In genomic region chr16:30120340-30121105, GRCh38 we compare ENCODE assay signal across 15 cellular contexts. TPM values are rescaled to one million over a fixed set of nuclear protein-coding genes. Genes with fewer than 3 reads are reported as not detected.
A peak's percentile ranks its signal among the peaks of the same experiment; 100 is the strongest.
DNase-seq lines count a peak whose midpoint lies in the region; ATAC-seq, FAIRE-seq and TF ChIP-seq lines count a peak whose summit lies in the region.
"Had no signal": no experiment of that assay in that cellular context is flagged by ENCODE, and none has a peak within 500 bp of the region (broad histone marks: within the 10 kb centered on the region; RNA-seq: fewer than 3 reads in every experiment).

No MANE protein-coding gene starts in this region.

- peak overlapping the region; percentile 67; the same call in 1 of the 2 replicates for H3K27ac ChIP-seq in 22Rv1
- H3K27ac ChIP-seq in CD8-positive, alpha-beta T cell (ENCODE audit: low read depth, low read length), result no peak overlapping the region
- no peak overlapping the region for H3K27ac ChIP-seq in GM12878 (ENCODE audit: control insufficient read depth, insufficient read depth)

- peaks cover 27% of the 10 kb centered on the region for H3K4me1 Mint-ChIP-seq in CD8-positive, alpha-beta T cell (ENCODE audit: low read depth)
- H3K4me1 Mint-ChIP-seq in naive B cell, result peaks cover 16 to 32% (median 25%) of the 10 kb centered on the region in 3 donors

- SMC1A ChIA-PET in GM12878 (lab: Charles Lee; ENCODE audit: uncharacterized antibody, unreplicated experiment), result interaction anchor here (0.6 to 1.2 kb wide), 2 partner anchors 18 to 63 kb away, joined by 3 read pairs; partner anchors contain the start of gene CORO1A

- no TSS peak for BruUV-seq in GM12878 (replicated peaks; lab: Mats Ljungman, UMichigan)

- no peak for DNase-seq in CD8-positive, alpha-beta T cell
- DNase-seq in GM12878 (ENCODE audit: low read depth, low spot score) (no peak), naive B cell (no peak), NCI-H2196 treated with DMSO at 0.1 percent for 48 hours (lab: John Stamatoyannopoulos, UW; ENCODE audit: unreplicated experiment) (no peak), DMS153 (lab: John Stamatoyannopoulos, UW) (no peak), G401 (ENCODE audit: low spot score) (no peak)
- DNase-seq: C1 segment of cervical spinal cord; caudate nucleus; GF-D8; NCI-H2171 treated with DMSO at 0.1 percent for 48 hours; stimulated activated CD4-positive, alpha-beta T cell treated with anti-CD3 and anti-CD28 coated beads, Interleukin-4, amount 100 ng/mL, for 1 hour; stimulated activated naive CD4-positive, alpha-beta T cell had no signal

- H3K4me2 ChIP-seq in GM12878 (ENCODE audit: control insufficient read depth, insufficient read depth), result no peak overlapping the region

- no peak for FAIRE-seq in GM12878 (lab: Jason Lieb, UNC)

- CTCF ChIA-PET in CD8-positive, alpha-beta T cell (lab: Charles Lee), result interaction anchor here (0.7 to 1.4 kb wide), 5 partner anchors 7 to 66 kb away, joined by 3 to 5 read pairs (median 4); partner anchors contain the start of gene GDPD3
- CTCF ChIA-PET in GM12878 (lab: Yijun Ruan, JAX), result interaction anchor here (0.9 to 2.3 kb wide), 4 partner anchors 8 to 289 kb away, joined by 3 to 7 read pairs (median 4); partner anchors contain the start of gene TBX6

- TF ChIP-seq CTCF in 22Rv1 (IDR thresholded peaks at IDR 0.05), result no peak
- no peak for TF ChIP-seq CTCF in CD8-positive, alpha-beta T cell (IDR thresholded peaks at IDR 0.05)
- no peak for TF ChIP-seq CTCF in GM12878 (IDR thresholded peaks at IDR 0.05 in 2 of 3, conservative IDR thresholded peaks at IDR 0.05 in 1 of 3; ENCODE audit: control insufficient read depth in 2 of 3, extremely low read depth in 1 of 3, insufficient read depth in 1 of 3, low read depth in 3 of 3, low read length in 3 of 3)

- peaks cover 27% of the 10 kb centered on the region for H3K36me3 Mint-ChIP-seq in CD8-positive, alpha-beta T cell
- no peaks in the 10 kb centered on the region for H3K36me3 Mint-ChIP-seq in naive B cell

- peaks cover 25% of the 10 kb centered on the region for H3K4me1 ChIP-seq in CD8-positive, alpha-beta T cell (ENCODE audit: insufficient read depth, low read length)
- peaks cover 9% of the 10 kb centered on the region for H3K4me1 ChIP-seq in GM12878 (ENCODE audit: control insufficient read depth, insufficient read depth, low read length)

- no peaks in the 10 kb centered on the region; the same call in 1 of the 2 replicates for H3K79me2 ChIP-seq in GM12878 (ENCODE audit: control insufficient read depth, insufficient read depth, low read length)

- POLR2A ChIA-PET in CD8-positive, alpha-beta T cell (lab: Charles Lee), result interaction anchor here (0.6 to 2.0 kb wide), 4 partner anchors 29 to 63 kb away, joined by 3 to 5 read pairs (median 4); partner anchors contain the start of genes ALDOA, CORO1A and TBX6
- POLR2A ChIA-PET in GM12878 (lab: Charles Lee), result interaction anchor here (0.6 to 1.5 kb wide), 4 partner anchors 51 to 1188 kb away, joined by 3 to 6 read pairs (median 4); partner anchors contain the start of gene CORO1A

- no peak overlapping the region for H3K4me3 ChIP-seq in CD8-positive, alpha-beta T cell (ENCODE audit: low read depth, low read length)
- no peak overlapping the region for H3K4me3 ChIP-seq in GM12878

- H4K20me1 ChIP-seq in GM12878 (ENCODE audit: control insufficient read depth, insufficient read depth), result no peaks in the 10 kb centered on the region

- RAD21 ChIA-PET in GM12878 (lab: Charles Lee; ENCODE audit: unreplicated experiment), result interaction anchor here (1.6 to 1.7 kb wide), 2 partner anchors 9 to 65 kb away, joined by 4 to 5 read pairs; no protein-coding TSS in a partner anchor

- no peak for TF ChIP-seq POLR2A in GM12878 (IDR thresholded peaks at IDR 0.05; ENCODE audit: low read depth, low read length)

- WGBS in GM12878 (ENCODE audit: insufficient coverage, insufficient replicate concordance, low lambda C conversion rate, missing lambda C conversion rate), result 42% methylated on average over 3 of the region's 3 CpGs

- H3K9me3 Mint-ChIP-seq in CD8-positive, alpha-beta T cell, result no peaks in the 10 kb centered on the region
- H3K9me3 Mint-ChIP-seq in naive B cell, result no peaks in the 10 kb centered on the region

- no peaks in the 10 kb centered on the region for H3K27me3 Mint-ChIP-seq in CD8-positive, alpha-beta T cell (ENCODE audit: low read depth)
- no peaks in the 10 kb centered on the region for H3K27me3 Mint-ChIP-seq in naive B cell

- intact Hi-C loops in CD8-positive, alpha-beta T cell (cut with DNase I, micrococcal nuclease), result loop anchor here in 1 of 2 experiments (5.0 kb wide), 1 partner anchor 43 kb away; the partner anchor contains the start of gene PPP4C
- intact Hi-C loops in GM12878 (cut with micrococcal nuclease; ENCODE audit: unreplicated experiment), result no loop called here

- no peaks in the 10 kb centered on the region for H3K36me3 ChIP-seq in CD8-positive, alpha-beta T cell (ENCODE audit: insufficient read depth, low read length)
- H3K36me3 ChIP-seq in GM12878 (ENCODE audit: control insufficient read depth in 2 of 2, insufficient read depth in 2 of 2, low read length in 1 of 2), result no peaks in the 10 kb centered on the region; a peak in 1 of 4 replicates

- ATAC-seq in CD8-positive, alpha-beta T cell, result no peak
- no peak for ATAC-seq in GM12878
- no peak for ATAC-seq in naive B cell (ENCODE audit: low read depth in 2 of 2)
- ATAC-seq in HG02973 (IDR thresholded peaks at IDR 0.05; ENCODE audit: unreplicated experiment), result no peak
- ATAC-seq: HCT116 had no signal

- TF ChIP-seq RAD21 in GM12878 (IDR thresholded peaks at IDR 0.05; ENCODE audit: insufficient read depth, low read depth, low read length), result no peak

- H3K9me3 ChIP-seq in CD8-positive, alpha-beta T cell (ENCODE audit: low read length), result no peaks in the 10 kb centered on the region
- H3K9me3 ChIP-seq in GM12878 (replicated peaks; ENCODE audit: control insufficient read depth, insufficient read depth, low read length), result no peaks in the 10 kb centered on the region

- H3K9ac ChIP-seq in GM12878 (ENCODE audit: control insufficient read depth, insufficient read depth, low read length), result no peak overlapping the region

- H3K4me3 Mint-ChIP-seq in CD8-positive, alpha-beta T cell, result no peak overlapping the region
- H3K4me3 Mint-ChIP-seq in naive B cell, result peak overlapping the region in 6 of 8 donors; percentile 32 to 91 (median 69)

- no peak overlapping the region for H2AFZ ChIP-seq in GM12878 (ENCODE audit: control insufficient read depth, low read depth, low read length)

- in situ Hi-C loops in GM12878 (cut with MboI), result no loop called here
- in situ Hi-C loops in G401 (cut with HindIII; ENCODE audit: low sequenced_read_pairs), result no loop called here

- H3K27me3 ChIP-seq in CD8-positive, alpha-beta T cell (ENCODE audit: insufficient read depth, low read length), result no peaks in the 10 kb centered on the region
- no peaks in the 10 kb centered on the region for H3K27me3 ChIP-seq in GM12878 (replicated peaks in 1 of 2; ENCODE audit: control insufficient read depth in 2 of 2, insufficient read depth in 2 of 2, low read length in 1 of 2)

- TF ChIP-seq EP300 in GM12878 (IDR thresholded peaks at IDR 0.05; ENCODE audit: borderline replicate concordance in 1 of 2, control insufficient read depth in 1 of 2, low read depth in 2 of 2, low read length in 2 of 2), result no peak

- peak overlapping the region; percentile 64 for H3K27ac Mint-ChIP-seq in CD8-positive, alpha-beta T cell
- H3K27ac Mint-ChIP-seq in naive B cell, result peak overlapping the region in 4 of 6 donors; percentile 63 to 84 (median 68)

RNA-seq across cellular contexts. Expression of gene MAPK3, which starts 2.5 kb away (rescaled TPM):
- total RNA-seq in CD8-positive, alpha-beta T cell, result 10 to 100 TPM; 33.4 to 39.4 TPM
- 22.2 and 22.3 TPM in 2 replicates for total RNA-seq in GM12878 (2013; cell fraction: nucleolus; rRNA removed)
- 38.2 and 39.0 TPM in 2 replicates for total RNA-seq in GM12878 (2014; rRNA removed)
- 16.5 and 18.9 TPM in 2 replicates for total RNA-seq in GM12878 (2014; rRNA removed; fragmentation: Illumina TruSeq; extraction: Trizol)
- total RNA-seq in GM12878 (2021), result 57.0 and 60.2 TPM in 2 replicates
- polyA plus RNA-seq in GM12878 (2011; ENCODE audit: low read depth), result 49.3 TPM
- polyA plus RNA-seq in GM12878 (2011; rRNA removed), result 22.9 and 60.6 TPM in 2 replicates
- 55.7 and 74.1 TPM in 2 replicates for polyA plus RNA-seq in GM12878 (2011; cell fraction: cytosol; rRNA removed)
- 66.2 and 76.8 TPM in 2 replicates for polyA plus RNA-seq in GM12878 (2011; cell fraction: nucleus; rRNA removed)
- 39.7 and 46.9 TPM in 2 replicates for polyA plus RNA-seq in GM12878 (2012)
- 50.5 and 74.1 TPM in 2 replicates for polyA plus RNA-seq in GM12878 (2014; fragmentation: Illumina TruSeq; extraction: Trizol)
- polyA plus RNA-seq in GM12878 (2014; fragmentation: Nextera tagmentation; extraction: Ambion mirVana), result 1 to 10 TPM in 1 of 2 experiments, under 1 TPM in 1; 0.66 to 3.3 TPM
- 54.2 and 61.3 TPM in 2 replicates for polyA plus RNA-seq in GM12878 (2014; rRNA removed)
- polyA plus RNA-seq in GM12878 (2016; fragmentation: Nextera tagmentation; extraction: Ambion mirVana), result 10 to 100 TPM; 14.3 to 15.4 TPM
- polyA minus RNA-seq in GM12878 (2011; rRNA and poly(A)+ RNA removed), result 19.9 and 28.1 TPM in 2 replicates
- 11.0 and 18.4 TPM in 2 replicates for polyA minus RNA-seq in GM12878 (2011; cell fraction: cytosol; rRNA and poly(A)+ RNA removed)
- polyA minus RNA-seq in GM12878 (2011; cell fraction: nucleus; rRNA and poly(A)+ RNA removed), result 8.1 and 10.8 TPM in 2 replicates
- 1 to 10 TPM; 5.5 to 9.2 (median 8.4) TPM for polyA plus RNA-seq in naive B cell (ENCODE audit: low read depth in 6 of 6)
- total RNA-seq in G401 (2014; rRNA removed; shearing (Covaris generic)), result 34.6 and 37.0 TPM in 2 replicates

RNA-seq across cellular contexts. Expression of gene GDPD3, which starts 7.2 kb away (rescaled TPM):
- total RNA-seq in CD8-positive, alpha-beta T cell, result 1 to 10 TPM; 2.9 to 3.6 TPM
- total RNA-seq in GM12878 (2013; cell fraction: nucleolus; rRNA removed), result 4.3 and 4.6 TPM in 2 replicates
- total RNA-seq in GM12878 (2014; rRNA removed), result 0.65 and 1.9 TPM in 2 replicates
- total RNA-seq in GM12878 (2014; rRNA removed; fragmentation: Illumina TruSeq; extraction: Trizol), result 0.98 and 1.1 TPM in 2 replicates
- total RNA-seq in GM12878 (2021), result 1.9 and 3.3 TPM in 2 replicates
- polyA plus RNA-seq in GM12878 (2011; ENCODE audit: low read depth), result 0.97 TPM
- 0.53 and 1.4 TPM in 2 replicates for polyA plus RNA-seq in GM12878 (2011; rRNA removed)
- polyA plus RNA-seq in GM12878 (2011; cell fraction: cytosol; rRNA removed), result 0.58 and 0.65 TPM in 2 replicates
- polyA plus RNA-seq in GM12878 (2011; cell fraction: nucleus; rRNA removed), result 12.1 and 13.3 TPM in 2 replicates
- polyA plus RNA-seq in GM12878 (2012), result 2.4 and 3.1 TPM in 2 replicates
- polyA plus RNA-seq in GM12878 (2014; fragmentation: Illumina TruSeq; extraction: Trizol), result 0.81 and 0.85 TPM in 2 replicates
- under 1 TPM; 0.37 to 0.95 TPM for polyA plus RNA-seq in GM12878 (2014; fragmentation: Nextera tagmentation; extraction: Ambion mirVana)
- 2.3 and 2.7 TPM in 2 replicates for polyA plus RNA-seq in GM12878 (2014; rRNA removed)
- polyA plus RNA-seq in GM12878 (2016; fragmentation: Nextera tagmentation; extraction: Ambion mirVana), result under 1 TPM; 0.29 to 0.53 TPM
- 0.22 and 0.62 TPM in 2 replicates for polyA minus RNA-seq in GM12878 (2011; rRNA and poly(A)+ RNA removed)
- not detected in 2 replicates for polyA minus RNA-seq in GM12878 (2011; cell fraction: cytosol; rRNA and poly(A)+ RNA removed)
- 0.85 and 2.6 TPM in 2 replicates for polyA minus RNA-seq in GM12878 (2011; cell fraction: nucleus; rRNA and poly(A)+ RNA removed)
- polyA plus RNA-seq in naive B cell (ENCODE audit: low read depth in 6 of 6), result under 1 TPM in 1 of 6 donors, not detected in 5; 0.31 TPM
- 0.12 TPM in 1 of 2 replicates, not detected in the other for total RNA-seq in G401 (2014; rRNA removed; shearing (Covaris generic))

RNA-seq across cellular contexts. Expression of gene YPEL3, which starts 24.5 kb away (rescaled TPM):
- 100 to 1,000 TPM; 107 to 113 TPM for total RNA-seq in CD8-positive, alpha-beta T cell
- 16.5 and 18.6 TPM in 2 replicates for total RNA-seq in GM12878 (2013; cell fraction: nucleolus; rRNA removed)
- total RNA-seq in GM12878 (2014; rRNA removed), result 7.5 and 11.5 TPM in 2 replicates
- total RNA-seq in GM12878 (2014; rRNA removed; fragmentation: Illumina TruSeq; extraction: Trizol), result 5.1 and 5.3 TPM in 2 replicates
- total RNA-seq in GM12878 (2021), result 13.3 and 13.8 TPM in 2 replicates
- polyA plus RNA-seq in GM12878 (2011; ENCODE audit: low read depth), result 17.1 TPM
- 7.3 and 12.7 TPM in 2 replicates for polyA plus RNA-seq in GM12878 (2011; rRNA removed)
- 23.5 and 24.7 TPM in 2 replicates for polyA plus RNA-seq in GM12878 (2011; cell fraction: cytosol; rRNA removed)
- 30.2 and 30.8 TPM in 2 replicates for polyA plus RNA-seq in GM12878 (2011; cell fraction: nucleus; rRNA removed)
- polyA plus RNA-seq in GM12878 (2012), result 59.4 and 63.5 TPM in 2 replicates
- 1.6 and 6.2 TPM in 2 replicates for polyA plus RNA-seq in GM12878 (2014; fragmentation: Illumina TruSeq; extraction: Trizol)
- polyA plus RNA-seq in GM12878 (2014; fragmentation: Nextera tagmentation; extraction: Ambion mirVana), result 1 to 10 TPM; 1.3 to 3.1 TPM
- polyA plus RNA-seq in GM12878 (2014; rRNA removed), result 18.0 and 25.0 TPM in 2 replicates
- polyA plus RNA-seq in GM12878 (2016; fragmentation: Nextera tagmentation; extraction: Ambion mirVana), result 10 to 100 TPM; 19.1 to 22.0 TPM
- 5.0 and 8.5 TPM in 2 replicates for polyA minus RNA-seq in GM12878 (2011; rRNA and poly(A)+ RNA removed)
- polyA minus RNA-seq in GM12878 (2011; cell fraction: cytosol; rRNA and poly(A)+ RNA removed), result 4.7 and 4.9 TPM in 2 replicates
- polyA minus RNA-seq in GM12878 (2011; cell fraction: nucleus; rRNA and poly(A)+ RNA removed), result 6.9 and 12.4 TPM in 2 replicates
- polyA plus RNA-seq in naive B cell (ENCODE audit: low read depth in 6 of 6), result 100 to 1,000 TPM; 214 to 383 (median 284) TPM
- not detected in 2 replicates for total RNA-seq in G401 (2014; rRNA removed; shearing (Covaris generic))

RNA-seq across cellular contexts. Expression of gene TBX6, which starts 28.8 kb away (rescaled TPM):
- total RNA-seq in CD8-positive, alpha-beta T cell, result under 1 TPM; 0.16 to 0.22 TPM
- total RNA-seq in GM12878 (2013; cell fraction: nucleolus; rRNA removed), result 3.5 and 5.1 TPM in 2 replicates
- total RNA-seq in GM12878 (2014; rRNA removed) (0.40 and 0.44 TPM in 2 replicates), GM12878 (2014; rRNA removed; fragmentation: Illumina TruSeq; extraction: Trizol) (0.09 and 0.18 TPM in 2 replicates), GM12878 (2021) (0.54 and 1.0 TPM in 2 replicates)
- polyA plus RNA-seq in GM12878 (2011; ENCODE audit: low read depth), result 0.35 TPM
- polyA plus RNA-seq in GM12878 (2011; rRNA removed) (0.19 and 0.39 TPM in 2 replicates), GM12878 (2014; fragmentation: Illumina TruSeq; extraction: Trizol) (0.24 TPM in 1 of 2 replicates, not detected in the other), GM12878 (2014; fragmentation: Nextera tagmentation; extraction: Ambion mirVana) (not detected), GM12878 (2014; rRNA removed) (0.20 and 0.90 TPM in 2 replicates), GM12878 (2016; fragmentation: Nextera tagmentation; extraction: Ambion mirVana) (under 1 TPM; 0.08 to 0.15 TPM), naive B cell (ENCODE audit: low read depth in 6 of 6) (under 1 TPM; 0.18 to 0.64 (median 0.41) TPM)
- polyA plus RNA-seq in GM12878 (2011; cell fraction: cytosol; rRNA removed), result 0.49 and 0.57 TPM in 2 replicates
- polyA plus RNA-seq in GM12878 (2011; cell fraction: nucleus; rRNA removed), result 2.5 and 2.6 TPM in 2 replicates
- polyA plus RNA-seq in GM12878 (2012), result 1.3 and 1.7 TPM in 2 replicates
- polyA minus RNA-seq in GM12878 (2011; rRNA and poly(A)+ RNA removed), result 1.1 TPM in 1 of 2 replicates, not detected in the other
- polyA minus RNA-seq in GM12878 (2011; cell fraction: cytosol; rRNA and poly(A)+ RNA removed), result not detected in 2 replicates
- polyA minus RNA-seq in GM12878 (2011; cell fraction: nucleus; rRNA and poly(A)+ RNA removed), result 1.3 and 1.8 TPM in 2 replicates
- total RNA-seq in G401 (2014; rRNA removed; shearing (Covaris generic)), result not detected in 2 replicates

RNA-seq across cellular contexts. Expression of gene PPP4C, which starts 44.7 kb away (rescaled TPM):
- 10 to 100 TPM; 89.4 to 97.4 TPM for total RNA-seq in CD8-positive, alpha-beta T cell
- total RNA-seq in GM12878 (2013; cell fraction: nucleolus; rRNA removed), result 25.0 and 30.4 TPM in 2 replicates
- total RNA-seq in GM12878 (2014; rRNA removed) (93.4 and 118 TPM in 2 replicates), GM12878 (2014; rRNA removed; fragmentation: Illumina TruSeq; extraction: Trizol) (63.9 and 75.0 TPM in 2 replicates), GM12878 (2021) (130 and 132 TPM in 2 replicates)
- polyA plus RNA-seq in GM12878 (2011; ENCODE audit: low read depth), result 59.0 TPM
- polyA plus RNA-seq in GM12878 (2011; rRNA removed) (73.0 and 143 TPM in 2 replicates), GM12878 (2014; fragmentation: Illumina TruSeq; extraction: Trizol) (34.5 and 83.7 TPM in 2 replicates), GM12878 (2014; fragmentation: Nextera tagmentation; extraction: Ambion mirVana) (10 to 100 TPM in 1 of 2 experiments, 1 to 10 TPM in 1; 2.7 to 18.8 TPM), GM12878 (2014; rRNA removed) (165 and 178 TPM in 2 replicates), GM12878 (2016; fragmentation: Nextera tagmentation; extraction: Ambion mirVana) (100 to 1,000 TPM; 194 to 240 TPM), naive B cell (ENCODE audit: low read depth in 6 of 6) (100 to 1,000 TPM; 180 to 273 (median 206) TPM)
- 224 and 278 TPM in 2 replicates for polyA plus RNA-seq in GM12878 (2011; cell fraction: cytosol; rRNA removed)
- 130 and 151 TPM in 2 replicates for polyA plus RNA-seq in GM12878 (2011; cell fraction: nucleus; rRNA removed)
- 94.4 and 102 TPM in 2 replicates for polyA plus RNA-seq in GM12878 (2012)
- 341 and 402 TPM in 2 replicates for polyA minus RNA-seq in GM12878 (2011; rRNA and poly(A)+ RNA removed)
- polyA minus RNA-seq in GM12878 (2011; cell fraction: cytosol; rRNA and poly(A)+ RNA removed), result 82.1 and 104 TPM in 2 replicates
- 27.3 and 42.2 TPM in 2 replicates for polyA minus RNA-seq in GM12878 (2011; cell fraction: nucleus; rRNA and poly(A)+ RNA removed)
- 225 and 232 TPM in 2 replicates for total RNA-seq in G401 (2014; rRNA removed; shearing (Covaris generic))

Comparison
In these comparisons a context has a peak if more than half of its experiments do, and no peak if none do; other contexts are left out.
1. RNA of gene YPEL3, which starts 24.5 kb away (total RNA-seq): 107 to 113 TPM in CD8-positive, alpha-beta T cell; 5.1 to 18.6 TPM in GM12878 and not detected in G401; every median in the first group is over 4 times any median in the second.